8 cellular contexts compared by ENCODE assay signal in genomic region chr4:27115221-27115620, GRCh38.
"Had no signal": no experiment of that assay in that cellular context is flagged by ENCODE, and none has a peak within 500 bp of the region (broad histone marks: within the 10 kb centered on the region; RNA-seq: fewer than 3 reads in every experiment).

No MANE protein-coding gene starts in this region.

- H3K9me3 ChIP-seq: HAP-1 had no signal

- H3K9ac ChIP-seq: GM23248 had no signal

- H2AFZ ChIP-seq: GM23248 had no signal

- H3K36me3 ChIP-seq: HAP-1 had no signal

- H3K4me3 ChIP-seq: GM23248, HAP-1 had no signal

- ATAC-seq: HCT116, HepG2 had no signal

- H3K4me1 Mint-ChIP-seq: IgD-negative memory B cell had no signal

- H3K27ac Mint-ChIP-seq: HFFc6, IgD-negative memory B cell had no signal

- H3K27ac ChIP-seq: GM23248, HL-60 had no signal

- FAIRE-seq: HepG2 had no signal

- H3K4me3 Mint-ChIP-seq: HFFc6, IgD-negative memory B cell had no signal

- H3K9me3 Mint-ChIP-seq: HFFc6 had no signal

- DNase-seq: GM23248, H7, HFFc6 had no signal
